ENCODE assay signal across 8 cellular contexts in the genomic region with DNA sequence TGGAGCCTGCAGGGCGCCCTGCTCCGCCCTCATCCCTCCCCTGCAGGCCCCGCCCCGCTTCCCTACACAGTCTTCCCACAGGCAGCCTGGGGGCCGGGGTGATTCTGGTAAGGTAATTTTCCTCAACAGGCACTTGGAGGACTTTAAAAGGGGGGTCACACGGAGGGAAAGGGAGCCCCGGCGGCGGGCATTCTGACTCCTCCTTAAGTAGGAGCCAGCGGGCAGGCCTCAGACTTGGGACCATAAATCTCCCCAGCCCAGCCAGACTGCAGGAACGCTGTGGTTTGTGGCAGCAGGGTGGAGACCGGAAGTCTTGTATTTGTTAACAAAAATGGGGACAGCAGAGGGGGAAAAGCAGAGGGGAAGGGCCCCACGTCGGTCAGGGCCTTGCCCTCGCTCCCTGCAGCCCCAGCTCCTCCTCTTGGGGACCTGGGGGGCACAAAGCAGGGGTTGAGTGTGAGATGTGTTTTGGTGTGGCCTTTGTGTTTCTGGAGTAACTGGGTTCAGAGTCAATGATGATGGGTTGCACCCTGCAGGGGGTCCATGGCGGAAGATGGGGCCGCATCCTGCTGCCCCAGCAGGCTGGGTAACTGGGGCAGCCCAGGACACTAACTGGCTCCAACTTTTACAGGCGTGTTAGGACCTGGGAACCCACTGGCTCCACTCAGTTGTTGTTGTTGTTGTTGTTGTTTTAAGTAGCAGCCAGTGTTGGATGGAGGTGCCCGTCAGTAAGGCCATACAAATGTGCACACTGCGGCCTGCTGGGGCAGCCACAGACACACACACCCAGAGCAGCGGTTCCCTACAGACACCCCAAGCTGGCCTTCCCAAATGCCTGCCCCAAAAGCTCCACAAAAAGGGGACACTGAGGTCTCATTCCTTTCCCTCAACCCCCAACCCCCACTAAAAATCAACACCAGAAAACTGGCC. TPM values are rescaled to one million over a fixed set of nuclear protein-coding genes. Genes with fewer than 3 reads are reported as not detected.
DNase-seq lines count a peak whose midpoint lies in the region; ATAC-seq and TF ChIP-seq lines count a peak whose summit lies in the region.

No MANE protein-coding gene starts in this region.

- DNase-seq in activated naive CD4-positive, alpha-beta T cell treated with anti-CD3 and anti-CD28 coated beads, Interleukin-2, amount 10 ng/mL, durations not matched to agents 7 days and 5 days = peak; percentile 50
- DNase-seq in activated naive CD4-positive, alpha-beta T cell treated with Interleukin-2 at 50 U/mL for 16 hours = no peak
- peak; percentile 69 for DNase-seq in UCSD-AML1 (lab: John Stamatoyannopoulos, UW; ENCODE audit: unreplicated experiment)
- peak; percentile 78 for DNase-seq in fibroblast of mammary gland (ENCODE audit: low read depth)
- no peak for DNase-seq in omental fat pad (ENCODE audit: low spot score)

- H3K4me1 Mint-ChIP-seq in activated naive CD4-positive, alpha-beta T cell treated with anti-CD3 and anti-CD28 coated beads, Interleukin-2, amount 10 ng/mL, durations not matched to agents 7 days and 5 days = peaks cover 77% of the 10 kb centered on the region

- TF ChIP-seq POLR2A in GM18505 (IDR thresholded peaks at IDR 0.05; ENCODE audit: borderline replicate concordance, extremely low read depth, insufficient read depth, insufficient read length) = no peak

- peak overlapping the region; percentile 13 for H3K4me3 ChIP-seq in fibroblast of mammary gland (ENCODE audit: control insufficient read depth, low read depth, low read length)

- H3K27me3 Mint-ChIP-seq in activated naive CD4-positive, alpha-beta T cell treated with anti-CD3 and anti-CD28 coated beads, Interleukin-2, amount 10 ng/mL, durations not matched to agents 7 days and 5 days = peaks cover 3% of the 10 kb centered on the region

- peak; percentile 58 for ATAC-seq in omental fat pad (ENCODE audit: low FRiP score)
- ATAC-seq in GM18505 (IDR thresholded peaks at IDR 0.05; ENCODE audit: unreplicated experiment) = no peak
- ATAC-seq in GM21381 (IDR thresholded peaks at IDR 0.05; ENCODE audit: unreplicated experiment) = no peak
- ATAC-seq in GM18502 (IDR thresholded peaks at IDR 0.05; ENCODE audit: poor library complexity, unreplicated experiment) = no peak

- H3K27ac Mint-ChIP-seq in activated naive CD4-positive, alpha-beta T cell treated with anti-CD3 and anti-CD28 coated beads, Interleukin-2, amount 10 ng/mL, durations not matched to agents 7 days and 5 days = peak overlapping the region; percentile 72

- peaks cover 47% of the 10 kb centered on the region for H3K36me3 Mint-ChIP-seq in activated naive CD4-positive, alpha-beta T cell treated with anti-CD3 and anti-CD28 coated beads, Interleukin-2, amount 10 ng/mL, durations not matched to agents 7 days and 5 days

- no peaks in the 10 kb centered on the region for H3K9me3 Mint-ChIP-seq in activated naive CD4-positive, alpha-beta T cell treated with anti-CD3 and anti-CD28 coated beads, Interleukin-2, amount 10 ng/mL, durations not matched to agents 7 days and 5 days

- CTCF ChIA-PET in activated naive CD4-positive, alpha-beta T cell treated with anti-CD3 and anti-CD28 coated beads, Interleukin-2, amount 10 ng/mL, durations not matched to agents 7 days and 5 days (lab: Charles Lee) = no interaction called here

- TF ChIP-seq CTCF in fibroblast of mammary gland (conservative IDR thresholded peaks at IDR 0.05; ENCODE audit: control insufficient read depth, insufficient read depth, low read depth, low read length) = no peak
- no peak for TF ChIP-seq CTCF in omental fat pad (IDR thresholded peaks at IDR 0.05)

- H3K4me3 Mint-ChIP-seq in activated naive CD4-positive, alpha-beta T cell treated with anti-CD3 and anti-CD28 coated beads, Interleukin-2, amount 10 ng/mL, durations not matched to agents 7 days and 5 days = peak overlapping the region; percentile 55

RNA-seq across cellular contexts. Expression of a gene that starts 27.7 kb away (rescaled TPM):
- total RNA-seq in omental fat pad = 10 to 100 TPM; 33.6 to 78.4 (median 47.2) TPM

Comparison
In these comparisons a context has a peak if more than half of its experiments do, and no peak if none do; other contexts are left out.
1. DNase-seq: peak in activated naive CD4-positive, alpha-beta T cell treated with anti-CD3 and anti-CD28 coated beads, Interleukin-2, amount 10 ng/mL, durations not matched to agents 7 days and 5 days (single experiment), UCSD-AML1 (single experiment) and fibroblast of mammary gland (single experiment); none in activated naive CD4-positive, alpha-beta T cell treated with Interleukin-2 at 50 U/mL for 16 hours (single experiment) and omental fat pad (single experiment).